In the genomic region with DNA sequence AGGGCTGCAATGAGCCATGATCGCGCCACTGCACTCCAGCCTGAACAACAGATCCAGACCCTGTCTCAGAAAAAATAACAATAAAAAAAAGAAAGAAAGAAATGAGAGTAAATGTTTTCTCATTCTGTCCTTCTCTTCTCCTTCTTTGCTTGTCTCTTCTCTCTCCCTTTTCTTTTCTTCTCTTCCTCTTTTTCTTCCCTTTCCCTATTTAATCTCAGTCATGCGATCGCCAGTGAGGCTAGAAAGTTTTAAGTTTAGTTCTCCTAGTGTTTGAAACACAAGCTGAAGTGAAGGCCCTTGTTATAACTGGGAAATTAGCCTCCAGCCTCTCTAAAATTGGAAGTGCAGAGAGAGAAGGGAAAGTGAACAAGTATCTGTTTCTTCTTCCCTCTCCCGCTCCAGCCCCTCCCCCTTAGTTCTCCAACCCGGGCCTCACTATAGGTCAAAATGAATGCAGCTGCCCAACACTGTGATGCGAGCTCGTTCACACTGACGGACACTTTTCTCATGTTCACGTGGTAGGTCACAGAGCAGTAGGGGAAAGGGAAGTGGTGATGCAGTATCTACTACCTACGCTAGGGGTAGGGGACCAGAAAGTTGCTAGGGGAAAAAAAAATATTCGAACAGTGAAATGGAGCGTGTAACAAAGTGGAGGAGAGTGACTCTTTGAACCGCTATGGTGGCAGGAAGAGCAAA, we compare ENCODE assay signal across 8 cellular contexts. TPM values are rescaled to one million over a fixed set of nuclear protein-coding genes. Genes with fewer than 3 reads are reported as not detected.
DNase-seq lines count a peak whose midpoint lies in the region; ATAC-seq and TF ChIP-seq lines count a peak whose summit lies in the region.

No MANE protein-coding gene starts in this region.

- ATAC-seq in GM19455 (IDR thresholded peaks at IDR 0.05; ENCODE audit: unreplicated experiment): peak; percentile 99
- peak; percentile 96 for ATAC-seq in HG03457 (IDR thresholded peaks at IDR 0.05; ENCODE audit: unreplicated experiment)

- in situ Hi-C loops in mammary epithelial cell (cut with MboI; ENCODE audit: low sequenced_read_pairs in 2 of 2): no loop called here

- H2AFZ ChIP-seq in mammary epithelial cell (ENCODE audit: low read depth, low read length): no peak overlapping the region

- no peaks in the 10 kb centered on the region for H3K9me3 ChIP-seq in mammary epithelial cell (replicated peaks; ENCODE audit: insufficient read depth, low read length)

- no peak for TF ChIP-seq CTCF in mammary epithelial cell (conservative IDR thresholded peaks at IDR 0.05 in 1 of 2, IDR thresholded peaks at IDR 0.05 in 1 of 2; ENCODE audit: extremely low read depth in 1 of 2, insufficient read depth in 1 of 2, low read depth in 1 of 2, low read length in 2 of 2)

- dilution Hi-C loops in mammary epithelial cell (cut with HindIII; ENCODE audit: low sequenced_read_pairs): no loop called here

- no TSS peak for BruUV-seq in mammary epithelial cell (replicated peaks; lab: Mats Ljungman, UMichigan)

- H3K9ac ChIP-seq in mammary epithelial cell (ENCODE audit: insufficient read depth, low read length): no peak overlapping the region

- H3K27me3 ChIP-seq in mammary epithelial cell (ENCODE audit: insufficient read depth, low read length): no peaks in the 10 kb centered on the region

- DNase-seq in COLO829 (ENCODE audit: low spot score) (peak; percentile 87), T-helper 9 cell (peak; percentile 9), mucosa of gallbladder (ENCODE audit: low spot score) (peak; percentile 33), mammary epithelial cell (no peak), NCI-H345 treated with DMSO at 0.1 percent for 48 hours (lab: John Stamatoyannopoulos, UW; ENCODE audit: unreplicated experiment) (no peak)

- no peaks in the 10 kb centered on the region for H3K4me1 ChIP-seq in mammary epithelial cell (ENCODE audit: insufficient read depth, low read length)

- H4K20me1 ChIP-seq in mammary epithelial cell (ENCODE audit: insufficient read depth, low read length): no peaks in the 10 kb centered on the region

- CTCF ChIA-PET in mammary epithelial cell (lab: Charles Lee; ENCODE audit: low non-redundant PET): no interaction called here

- no peaks in the 10 kb centered on the region for H3K79me2 ChIP-seq in mammary epithelial cell (ENCODE audit: insufficient read depth, low read length)

- intact Hi-C loops in mammary epithelial cell (cut with micrococcal nuclease): no loop called here

- peak overlapping the region; percentile 8 for H3K27ac ChIP-seq in cingulate gyrus (ENCODE audit: low read depth, low read length)
- no peak overlapping the region for H3K27ac ChIP-seq in mammary epithelial cell (ENCODE audit: insufficient read depth, low read depth, low read length)

- H3K4me2 ChIP-seq in mammary epithelial cell (ENCODE audit: insufficient read depth, low read depth, low read length): no peak overlapping the region

- H3K36me3 ChIP-seq in mammary epithelial cell (ENCODE audit: insufficient read depth, low read length): no peaks in the 10 kb centered on the region

- WGBS in mammary epithelial cell (ENCODE audit: low coverage, missing lambda C conversion rate): 94% methylated on average over 12 of the region's 14 CpGs

- H3K4me3 ChIP-seq in mammary epithelial cell (replicated peaks in 1 of 3; ENCODE audit: insufficient read depth in 1 of 3, low read depth in 2 of 3, low read length in 3 of 3): no peak overlapping the region

RNA-seq across cellular contexts. Expression of gene TSC22D2, which starts 23.4 kb away (rescaled TPM):
- total RNA-seq in mucosa of gallbladder: 25.6 TPM
- total RNA-seq in mammary epithelial cell: 10 to 100 TPM; 16.3 to 38.8 TPM
- 8.3 TPM for polyA plus RNA-seq in mammary epithelial cell
- 34.7 TPM for polyA minus RNA-seq in mammary epithelial cell

Comparison
In these comparisons a context has a peak if more than half of its experiments do, and no peak if none do; other contexts are left out.
1. DNase-seq: peak in COLO829 (single experiment), T-helper 9 cell (single experiment) and mucosa of gallbladder (single experiment); none in mammary epithelial cell (single experiment) and NCI-H345 treated with DMSO at 0.1 percent for 48 hours (single experiment).